ENCODE assay signal across 26 cellular contexts in genomic region chr1:112868191-112868590, GRCh38.
"Had no signal": no experiment of that assay in that cellular context is flagged by ENCODE, and none has a peak within 500 bp of the region (broad histone marks: within the 10 kb centered on the region; RNA-seq: fewer than 3 reads in every experiment).

No MANE protein-coding gene starts in this region.

- H3K4me2 ChIP-seq: hepatocyte, neural progenitor cell, smooth muscle cell had no signal

- H3K9me3 ChIP-seq: esophagus muscularis mucosa, gastroesophageal sphincter, heart left ventricle, left lung, right lobe of liver, stomach, thyroid gland had no signal

- DNase-seq: cortex of kidney; effector memory CD8-positive, alpha-beta T cell; foreskin keratinocyte; heart left ventricle; left cardiac atrium; left lung; mesenchymal stem cell; midbrain; naive thymus-derived CD4-positive, alpha-beta T cell; right lobe of liver; stimulated activated CD4-positive, alpha-beta T cell treated with anti-CD3 and anti-CD28 coated beads, Interleukin-12 subunit alpha, Interleukin-12 subunit beta, amount 100 ng/mL, for 4 hours; stimulated activated CD4-positive, alpha-beta T cell treated with anti-CD3 and anti-CD28 coated beads, Interleukin-2, amount 100 ng/mL, for 24 hours; stimulated activated CD4-positive, alpha-beta T cell treated with anti-CD3 and anti-CD28 coated beads, Interleukin-4, amount 100 ng/mL, for 24 hours; stimulated activated naive CD4-positive, alpha-beta T cell treated with Interleukin-2 at 50 U/mL for 16 hours; stomach; thyroid gland had no signal

- H3K4me1 Mint-ChIP-seq: nephron had no signal

- H3K4me3 ChIP-seq: esophagus muscularis mucosa, gastroesophageal sphincter, heart left ventricle, hepatocyte, left lung, neural progenitor cell, right lobe of liver, smooth muscle cell, stomach, thyroid gland had no signal

- H3K36me3 Mint-ChIP-seq: naive thymus-derived CD4-positive, alpha-beta T cell; neural progenitor cell; stimulated activated effector memory CD8-positive, alpha-beta T cell treated with anti-CD3 and anti-CD28 coated beads, Interleukin-12 subunit alpha, Interleukin-12 subunit beta, amount 100 ng/mL, for 72 hours had no signal

- H2AFZ ChIP-seq: hepatocyte, parathyroid adenoma had no signal

- H3K4me1 ChIP-seq: esophagus muscularis mucosa, gastroesophageal sphincter, heart left ventricle, left lung, parathyroid adenoma, right lobe of liver, stomach, thyroid gland had no signal

- H3K9ac ChIP-seq: neural progenitor cell, parathyroid adenoma had no signal

- H3K27ac ChIP-seq: esophagus muscularis mucosa, foreskin keratinocyte, gastroesophageal sphincter, heart left ventricle, left lung, neural progenitor cell, parathyroid adenoma, right lobe of liver, stomach, thyroid gland had no signal

- H3K27me3 Mint-ChIP-seq: progenitor cell of endocrine pancreas, type B pancreatic cell had no signal

- H3K9me3 Mint-ChIP-seq: effector memory CD8-positive, alpha-beta T cell; nephron; neural progenitor cell; stimulated activated effector memory CD8-positive, alpha-beta T cell treated with anti-CD3 and anti-CD28 coated beads, Interleukin-12 subunit alpha, Interleukin-12 subunit beta, amount 100 ng/mL, for 72 hours; type B pancreatic cell had no signal

- H3K4me3 Mint-ChIP-seq: effector memory CD8-positive, alpha-beta T cell; naive thymus-derived CD4-positive, alpha-beta T cell; nephron; neural progenitor cell; stimulated activated effector memory CD8-positive, alpha-beta T cell treated with anti-CD3 and anti-CD28 coated beads, Interleukin-12 subunit alpha, Interleukin-12 subunit beta, amount 100 ng/mL, for 72 hours; type B pancreatic cell had no signal

- H3K79me2 ChIP-seq: hepatocyte, parathyroid adenoma had no signal

- H3K36me3 ChIP-seq: esophagus muscularis mucosa, gastroesophageal sphincter, heart left ventricle, left lung, neural progenitor cell, right lobe of liver, stomach, thyroid gland had no signal

- H3K27me3 ChIP-seq: esophagus muscularis mucosa, foreskin keratinocyte, gastroesophageal sphincter, heart left ventricle, hepatocyte, left lung, neural progenitor cell, right lobe of liver, stomach, thyroid gland had no signal

- H3K27ac Mint-ChIP-seq: effector memory CD8-positive, alpha-beta T cell; naive thymus-derived CD4-positive, alpha-beta T cell; nephron; neural progenitor cell; stimulated activated effector memory CD8-positive, alpha-beta T cell treated with anti-CD3 and anti-CD28 coated beads, Interleukin-12 subunit alpha, Interleukin-12 subunit beta, amount 100 ng/mL, for 72 hours had no signal
